In the genomic region with DNA sequence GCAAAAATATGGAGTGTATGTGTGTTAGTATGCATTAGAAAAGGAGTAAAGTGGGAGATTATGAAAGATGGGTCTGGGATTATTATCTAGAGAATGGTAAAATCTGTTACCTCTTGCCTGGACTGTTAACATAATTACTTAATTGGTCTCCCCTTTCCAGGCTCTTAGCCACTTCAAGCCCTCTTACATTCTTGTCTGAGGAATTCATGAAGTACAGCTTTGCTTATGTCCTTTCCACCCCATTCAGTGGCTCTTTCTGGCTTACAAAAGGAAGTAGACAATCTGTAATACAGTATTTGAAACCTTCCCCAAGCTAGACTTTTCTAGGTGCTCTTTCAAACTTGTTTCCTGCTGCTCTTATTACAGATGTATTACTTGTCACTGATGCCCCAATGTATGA, we compare ENCODE assay signal across 16 cellular contexts.
DNase-seq lines count a peak whose midpoint lies in the region; ATAC-seq, FAIRE-seq and TF ChIP-seq lines count a peak whose summit lies in the region.
"Had no signal": no experiment of that assay in that cellular context is flagged by ENCODE, and none has a peak within 500 bp of the region (broad histone marks: within the 10 kb centered on the region; RNA-seq: fewer than 3 reads in every experiment).

No MANE protein-coding gene starts in this region.

- H3K4me1 ChIP-seq in GM12878 (ENCODE audit: control insufficient read depth, insufficient read depth, low read length) (no peaks in the 10 kb centered on the region; the same call in 1 of the 2 replicates), osteoblast (ENCODE audit: insufficient read depth, low read length) (peaks cover 48% of the 10 kb centered on the region)

- H3K4me3 ChIP-seq in GM12878 (no peak overlapping the region), osteoblast (ENCODE audit: insufficient read depth, low read length) (no peak overlapping the region)
- H3K4me3 ChIP-seq: SK-N-MC, thyroid gland had no signal

- intact Hi-C loops in GM12878 (cut with micrococcal nuclease; ENCODE audit: unreplicated experiment): no loop called here

- H3K27me3 ChIP-seq in GM12878 (replicated peaks in 1 of 2; ENCODE audit: control insufficient read depth in 2 of 2, insufficient read depth in 2 of 2, low read length in 1 of 2) (no peaks in the 10 kb centered on the region), osteoblast (ENCODE audit: insufficient read depth, low read length) (no peaks in the 10 kb centered on the region)
- H3K27me3 ChIP-seq: thyroid gland had no signal

- peak; percentile 81 for FAIRE-seq in GM12878 (lab: Jason Lieb, UNC)
- FAIRE-seq: A204.1 had no signal

- H3K79me2 ChIP-seq in GM12878 (ENCODE audit: control insufficient read depth, insufficient read depth, low read length) (peaks cover 79% of the 10 kb centered on the region), osteoblast (ENCODE audit: insufficient read depth, low read length) (peaks cover 87% of the 10 kb centered on the region)

- DNase-seq in NCI-H2107 treated with DMSO at 0.1 percent for 48 hours (lab: John Stamatoyannopoulos, UW; ENCODE audit: unreplicated experiment) (peak; percentile 54), NCI-H2107 (lab: John Stamatoyannopoulos, UW) (no peak), GM12878 (ENCODE audit: low read depth, low spot score) (no peak), osteoblast (ENCODE audit: insufficient read length, low spot score, missing footprints) (peak; percentile 19), DMS 273 (lab: John Stamatoyannopoulos, UW; ENCODE audit: unreplicated experiment) (no peak), G401 (ENCODE audit: low spot score) (no peak)
- DNase-seq: activated CD8-positive, alpha-beta memory T cell treated with anti-CD3 and anti-CD28 coated beads, Interleukin-2, amount 50 U/mL, for 4 hours; GF-D8; head of caudate nucleus; NCI-H2171; stimulated activated CD4-positive, alpha-beta T cell treated with anti-CD3 and anti-CD28 coated beads, Interleukin-2, amount 100 ng/mL, for 24 hours; thyroid gland had no signal

- CTCF ChIA-PET in GM12878 (lab: Yijun Ruan, JAX): interaction anchor here (1.0 to 4.4 kb wide), 9 partner anchors 8 to 327 kb away, joined by 3 to 18 read pairs (median 7); no protein-coding TSS in a partner anchor

- TF ChIP-seq EP300 in GM12878 (IDR thresholded peaks at IDR 0.05; ENCODE audit: borderline replicate concordance in 1 of 2, control insufficient read depth in 1 of 2, low read depth in 2 of 2, low read length in 2 of 2): no peak

- TF ChIP-seq CTCF in GM12878 (IDR thresholded peaks at IDR 0.05 in 2 of 3, conservative IDR thresholded peaks at IDR 0.05 in 1 of 3; ENCODE audit: control insufficient read depth in 2 of 3, extremely low read depth in 1 of 3, insufficient read depth in 1 of 3, low read depth in 3 of 3, low read length in 3 of 3) (no peak), osteoblast (IDR thresholded peaks at IDR 0.05; ENCODE audit: extremely low read depth, low read depth, low read length) (no peak)

- ATAC-seq in HG02852 (IDR thresholded peaks at IDR 0.05; ENCODE audit: unreplicated experiment) (peak; percentile 35), GM12878 (peak; percentile 34), HG03521 (IDR thresholded peaks at IDR 0.05; ENCODE audit: unreplicated experiment) (no peak)

- no peak overlapping the region for H3K9ac ChIP-seq in GM12878 (ENCODE audit: control insufficient read depth, insufficient read depth, low read length)

- H4K20me1 ChIP-seq in GM12878 (ENCODE audit: control insufficient read depth, insufficient read depth): no peaks in the 10 kb centered on the region
- H4K20me1 ChIP-seq in osteoblast (ENCODE audit: insufficient read depth, low read length): peaks cover 57% of the 10 kb centered on the region

- H3K4me2 ChIP-seq in GM12878 (ENCODE audit: control insufficient read depth, insufficient read depth): no peak overlapping the region
- no peak overlapping the region for H3K4me2 ChIP-seq in osteoblast (ENCODE audit: insufficient read depth, low read length)

- H3K9me3 ChIP-seq in GM12878 (replicated peaks; ENCODE audit: control insufficient read depth, insufficient read depth, low read length) (no peaks in the 10 kb centered on the region; the same call in 1 of the 3 replicates), osteoblast (ENCODE audit: low read depth, low read length) (no peaks in the 10 kb centered on the region)
- H3K9me3 ChIP-seq: thyroid gland had no signal

- H3K36me3 ChIP-seq in GM12878 (ENCODE audit: control insufficient read depth in 2 of 2, insufficient read depth in 2 of 2, low read length in 1 of 2): peaks cover 0 to 15% of the 10 kb centered on the region in 2 experiments; a peak in 2 of 4 replicates
- H3K36me3 ChIP-seq in osteoblast (ENCODE audit: insufficient read depth, low read length): peaks cover 9% of the 10 kb centered on the region
- H3K36me3 ChIP-seq: thyroid gland had no signal

- H3K27ac ChIP-seq in GM12878 (ENCODE audit: control insufficient read depth, insufficient read depth) (no peak overlapping the region), osteoblast (ENCODE audit: low read depth, low read length) (peak overlapping the region; percentile 51)
- H3K27ac ChIP-seq: SK-N-MC had no signal

- POLR2A ChIA-PET in GM12878 (lab: Charles Lee): interaction anchor here (0.6 to 2.0 kb wide), 6 partner anchors 8 to 299 kb away, joined by 3 to 13 read pairs (median 4); no protein-coding TSS in a partner anchor

- TF ChIP-seq RAD21 in GM12878 (IDR thresholded peaks at IDR 0.05; ENCODE audit: insufficient read depth, low read depth, low read length): no peak

- in situ Hi-C loops in GM12878 (cut with MboI) (no loop called here), G401 (cut with HindIII; ENCODE audit: low sequenced_read_pairs) (no loop called here)

- BruUV-seq in GM12878 (replicated peaks; lab: Mats Ljungman, UMichigan): no TSS peak

- H2AFZ ChIP-seq in GM12878 (ENCODE audit: control insufficient read depth, low read depth, low read length) (no peak overlapping the region), osteoblast (ENCODE audit: low read length) (no peak overlapping the region)

- SMC1A ChIA-PET in GM12878 (lab: Charles Lee; ENCODE audit: uncharacterized antibody, unreplicated experiment): interaction anchor here (0.9 to 4.7 kb wide), 16 partner anchors 8 to 122 kb away, joined by 3 to 25 read pairs (median 6); no protein-coding TSS in a partner anchor

- TF ChIP-seq POLR2A in GM12878 (IDR thresholded peaks at IDR 0.05; ENCODE audit: low read depth, low read length): no peak

- RAD21 ChIA-PET in GM12878 (lab: Charles Lee; ENCODE audit: unreplicated experiment): interaction anchor here (1.0 to 3.1 kb wide), 10 partner anchors 10 to 215 kb away, joined by 3 to 14 read pairs (median 4); no protein-coding TSS in a partner anchor

TF ChIP-seq in GM12878, 131 proteins besides CTCF, POLR2A, EP300 and RAD21:
- TF ChIP-seq BHLHE40 (IDR thresholded peaks at IDR 0.05; ENCODE audit: borderline replicate concordance in 1 of 2, low read depth in 2 of 2, low read length in 1 of 2): no peak
- no peak for TF ChIP-seq SRF (IDR thresholded peaks at IDR 0.05; ENCODE audit: low read depth in 2 of 2, low read length in 2 of 2)
- TF ChIP-seq ZSCAN29 (IDR thresholded peaks at IDR 0.05): no peak
- no peak for TF ChIP-seq PRDM15 (CRISPR knock-in tag; IDR thresholded peaks at IDR 0.05)
- TF ChIP-seq ZZZ3 (IDR thresholded peaks at IDR 0.05; ENCODE audit: control insufficient read depth, insufficient read length, low read depth): no peak

Comparison
In these comparisons a context has a peak if more than half of its experiments do, and no peak if none do; other contexts are left out.
1. DNase-seq: peak in NCI-H2107 treated with DMSO at 0.1 percent for 48 hours (single experiment) and osteoblast (single experiment); none in NCI-H2107 (single experiment), GM12878 (single experiment), DMS 273 (single experiment) and G401 (single experiment).